Comparison of ENCODE assay signal across 13 cellular contexts in the genomic region with DNA sequence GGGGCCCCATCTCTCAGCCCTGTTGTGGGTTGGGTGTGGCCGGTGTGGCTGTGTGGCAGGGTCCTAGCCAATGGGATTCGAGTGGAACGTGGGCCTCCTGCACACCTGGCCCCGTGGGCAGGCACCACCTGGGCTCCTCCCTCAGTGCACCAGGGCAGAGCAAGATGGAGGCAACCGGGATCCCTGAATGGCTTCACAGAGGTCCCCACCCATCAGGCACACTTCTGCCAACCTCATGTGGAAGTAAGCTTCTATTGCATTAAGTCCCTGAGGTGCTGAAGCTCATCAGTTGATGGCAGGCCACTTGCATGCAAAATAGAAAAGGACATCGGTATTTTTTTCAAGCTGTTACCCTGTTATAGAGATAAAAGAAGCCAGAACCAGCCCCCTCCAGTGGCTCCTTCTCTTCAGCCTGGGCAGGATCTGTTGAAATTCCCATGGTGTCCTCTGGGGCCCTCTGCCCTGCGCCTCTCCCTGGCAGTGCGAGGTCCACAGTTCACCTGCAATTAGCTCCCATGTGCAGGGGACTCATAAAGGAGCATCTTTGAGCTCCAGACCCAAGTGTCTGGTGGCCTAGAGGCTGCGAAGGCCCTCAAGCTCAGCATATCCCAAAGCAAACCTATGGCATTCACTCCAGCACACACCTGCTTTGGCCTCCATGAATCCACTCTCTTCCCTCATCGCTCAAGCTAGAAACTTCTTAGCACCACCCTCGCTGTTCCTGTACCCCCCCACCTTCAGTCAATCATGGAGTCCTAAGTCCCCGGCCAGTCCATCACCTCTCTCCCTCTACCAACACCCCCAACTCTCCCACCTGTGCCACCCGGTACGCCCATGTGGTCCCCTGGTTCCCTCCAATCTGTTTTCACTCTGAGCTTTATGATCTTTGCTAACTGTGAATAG. TPM values are rescaled to one million over a fixed set of nuclear protein-coding genes. Genes with fewer than 3 reads are reported as not detected.
A peak's percentile ranks its signal among the peaks of the same experiment; 100 is the strongest.
DNase-seq lines count a peak whose midpoint lies in the region; ATAC-seq and TF ChIP-seq lines count a peak whose summit lies in the region.
"Had no signal": no experiment of that assay in that cellular context is flagged by ENCODE, and none has a peak within 500 bp of the region (broad histone marks: within the 10 kb centered on the region; RNA-seq: fewer than 3 reads in every experiment).

No MANE protein-coding gene starts in this region.

- intact Hi-C loops in activated T-helper 1 cell treated with anti-CD3 and anti-CD28 coated beads, Interleukin-12 subunit alpha, Interleukin-12 subunit beta, Interleukin-2, Interleukin-4 antibody, amounts not matched to agents 30 ng/mL and 10 ng/mL and 1 ng/mL, durations not matched to agents 14 hours and 24 hours and 36 hours (cut with micrococcal nuclease): no loop called here

- peaks cover 6% of the 10 kb centered on the region for H3K4me1 Mint-ChIP-seq in glutamatergic neuron (ENCODE audit: low read depth, unreplicated experiment)
- peaks cover 18% of the 10 kb centered on the region for H3K4me1 Mint-ChIP-seq in activated T-helper 1 cell treated with anti-CD3 and anti-CD28 coated beads, Interleukin-12 subunit alpha, Interleukin-12 subunit beta, Interleukin-2, Interleukin-4 antibody, amounts not matched to agents 30 ng/mL and 10 ng/mL and 1 ng/mL, durations not matched to agents 14 hours and 24 hours and 36 hours (ENCODE audit: low read depth)
- H3K4me1 Mint-ChIP-seq in activated T-helper 17 cell treated with anti-CD3 and anti-CD28 coated beads, Interleukin-2, amount 50 U/mL, for 72 hours: no peaks in the 10 kb centered on the region
- peaks cover 15 to 23% of the 10 kb centered on the region in 2 donors for H3K4me1 Mint-ChIP-seq in effector memory CD8-positive, alpha-beta T cell (ENCODE audit: low read depth in 2 of 2)

- 81 to 88% methylated on average over 14 of the region's 14 CpGs for WGBS in GM23248 (ENCODE audit: low coverage in 1 of 2, low lambda C conversion rate in 2 of 2, missing lambda C conversion rate in 2 of 2), 2 experiments

- in situ Hi-C loops in GM23248 (cut with MboI): loop anchor here (10.0 kb wide), 1 partner anchor 331 kb away; no protein-coding TSS in a partner anchor

- peak; percentile 15 for TF ChIP-seq CTCF in glutamatergic neuron (IDR thresholded peaks at IDR 0.05; ENCODE audit: partially characterized antibody, unreplicated experiment)

- no peaks in the 10 kb centered on the region for H4K20me1 ChIP-seq in GM23248 (ENCODE audit: insufficient read depth)

- H3K27ac ChIP-seq in GM23248: no peak overlapping the region
- H3K27ac ChIP-seq: gastrocnemius medialis had no signal

- no peaks in the 10 kb centered on the region for H3K79me2 ChIP-seq in GM23248 (ENCODE audit: insufficient read depth)

- ATAC-seq in SK-N-SH treated with all-trans-retinoic acid at 6 μM for 48 hours (peak; percentile 41), HG03460 (IDR thresholded peaks at IDR 0.05; ENCODE audit: unreplicated experiment) (no peak)
- no peak for ATAC-seq in activated T-helper 17 cell treated with anti-CD3 and anti-CD28 coated beads, Interleukin-2, amount 50 U/mL, for 72 hours (replicated peaks)
- no peak for ATAC-seq in effector memory CD8-positive, alpha-beta T cell (replicated peaks)
- ATAC-seq: activated T-cell treated with anti-CD3 and anti-CD28 coated beads, Interleukin-2, amount 50 U/mL, for 72 hours; gastrocnemius medialis had no signal

- H3K4me1 ChIP-seq in GM23248 (ENCODE audit: insufficient read depth): no peaks in the 10 kb centered on the region

- no peak overlapping the region for H2AFZ ChIP-seq in GM23248

- peaks cover 2% of the 10 kb centered on the region for H3K9me3 Mint-ChIP-seq in glutamatergic neuron (ENCODE audit: unreplicated experiment)
- no peaks in the 10 kb centered on the region for H3K9me3 Mint-ChIP-seq in activated T-helper 1 cell treated with anti-CD3 and anti-CD28 coated beads, Interleukin-12 subunit alpha, Interleukin-12 subunit beta, Interleukin-2, Interleukin-4 antibody, amounts not matched to agents 30 ng/mL and 10 ng/mL and 1 ng/mL, durations not matched to agents 14 hours and 24 hours and 36 hours
- H3K9me3 Mint-ChIP-seq in activated T-helper 17 cell treated with anti-CD3 and anti-CD28 coated beads, Interleukin-2, amount 50 U/mL, for 72 hours: no peaks in the 10 kb centered on the region
- H3K9me3 Mint-ChIP-seq in effector memory CD8-positive, alpha-beta T cell: no peaks in the 10 kb centered on the region
- H3K9me3 Mint-ChIP-seq: activated T-cell treated with anti-CD3 and anti-CD28 coated beads, Interleukin-2, amount 50 U/mL, for 72 hours had no signal

- peaks cover 11% of the 10 kb centered on the region for H3K27me3 Mint-ChIP-seq in glutamatergic neuron (ENCODE audit: unreplicated experiment)
- H3K27me3 Mint-ChIP-seq in activated T-helper 1 cell treated with anti-CD3 and anti-CD28 coated beads, Interleukin-12 subunit alpha, Interleukin-12 subunit beta, Interleukin-2, Interleukin-4 antibody, amounts not matched to agents 30 ng/mL and 10 ng/mL and 1 ng/mL, durations not matched to agents 14 hours and 24 hours and 36 hours (ENCODE audit: insufficient read depth): peaks cover 52% of the 10 kb centered on the region
- H3K27me3 Mint-ChIP-seq in activated T-helper 17 cell treated with anti-CD3 and anti-CD28 coated beads, Interleukin-2, amount 50 U/mL, for 72 hours: peaks cover 8% of the 10 kb centered on the region
- H3K27me3 Mint-ChIP-seq in effector memory CD8-positive, alpha-beta T cell: peaks cover 20 to 39% of the 10 kb centered on the region in 2 donors

- no peaks in the 10 kb centered on the region for H3K36me3 ChIP-seq in GM23248 (ENCODE audit: low read depth)
- H3K36me3 ChIP-seq: gastrocnemius medialis had no signal

- H3F3A ChIP-seq in GM23248 (ENCODE audit: insufficient read depth): no peaks in the 10 kb centered on the region

- no peak overlapping the region for H3K4me3 Mint-ChIP-seq in glutamatergic neuron (ENCODE audit: unreplicated experiment)
- H3K4me3 Mint-ChIP-seq in activated T-helper 1 cell treated with anti-CD3 and anti-CD28 coated beads, Interleukin-12 subunit alpha, Interleukin-12 subunit beta, Interleukin-2, Interleukin-4 antibody, amounts not matched to agents 30 ng/mL and 10 ng/mL and 1 ng/mL, durations not matched to agents 14 hours and 24 hours and 36 hours: no peak overlapping the region
- H3K4me3 Mint-ChIP-seq in activated T-helper 17 cell treated with anti-CD3 and anti-CD28 coated beads, Interleukin-2, amount 50 U/mL, for 72 hours: no peak overlapping the region
- no peak overlapping the region for H3K4me3 Mint-ChIP-seq in effector memory CD8-positive, alpha-beta T cell
- H3K4me3 Mint-ChIP-seq: activated T-cell treated with anti-CD3 and anti-CD28 coated beads, Interleukin-2, amount 50 U/mL, for 72 hours had no signal

- peak; percentile 42 for DNase-seq in 8988T
- peak; percentile 20 for DNase-seq in GM23248
- DNase-seq in glutamatergic neuron: no peak
- DNase-seq in activated T-helper 1 cell treated with anti-CD3 and anti-CD28 coated beads, Interleukin-12 subunit alpha, Interleukin-12 subunit beta, Interleukin-2, Interleukin-4 antibody, amounts not matched to agents 30 ng/mL and 10 ng/mL and 1 ng/mL, durations not matched to agents 14 hours and 24 hours and 36 hours (ENCODE audit: low spot score): no peak
- DNase-seq in effector memory CD8-positive, alpha-beta T cell: no peak
- DNase-seq: activated T-cell treated with anti-CD3 and anti-CD28 coated beads, Interleukin-2, amount 50 U/mL, for 72 hours; gastrocnemius medialis; NCI-H1105 treated with DMSO at 0.1 percent for 48 hours had no signal

- H3K9me3 ChIP-seq in GM23248 (ENCODE audit: low read depth): no peaks in the 10 kb centered on the region
- H3K9me3 ChIP-seq: gastrocnemius medialis had no signal

- H3K4me3 ChIP-seq in GM23248: no peak overlapping the region
- H3K4me3 ChIP-seq: gastrocnemius medialis had no signal

- no peak overlapping the region for H3K9ac ChIP-seq in GM23248

- no peaks in the 10 kb centered on the region for H3K36me3 Mint-ChIP-seq in glutamatergic neuron (ENCODE audit: unreplicated experiment)
- no peaks in the 10 kb centered on the region for H3K36me3 Mint-ChIP-seq in activated T-helper 1 cell treated with anti-CD3 and anti-CD28 coated beads, Interleukin-12 subunit alpha, Interleukin-12 subunit beta, Interleukin-2, Interleukin-4 antibody, amounts not matched to agents 30 ng/mL and 10 ng/mL and 1 ng/mL, durations not matched to agents 14 hours and 24 hours and 36 hours (ENCODE audit: low read depth)
- no peaks in the 10 kb centered on the region for H3K36me3 Mint-ChIP-seq in activated T-helper 17 cell treated with anti-CD3 and anti-CD28 coated beads, Interleukin-2, amount 50 U/mL, for 72 hours (ENCODE audit: low read depth)
- no peaks in the 10 kb centered on the region for H3K36me3 Mint-ChIP-seq in effector memory CD8-positive, alpha-beta T cell (ENCODE audit: insufficient read depth)

- H3K4me2 ChIP-seq in GM23248 (ENCODE audit: unreplicated experiment): no peak overlapping the region

- H3K27ac Mint-ChIP-seq in glutamatergic neuron (ENCODE audit: unreplicated experiment): no peak overlapping the region
- H3K27ac Mint-ChIP-seq in activated T-helper 1 cell treated with anti-CD3 and anti-CD28 coated beads, Interleukin-12 subunit alpha, Interleukin-12 subunit beta, Interleukin-2, Interleukin-4 antibody, amounts not matched to agents 30 ng/mL and 10 ng/mL and 1 ng/mL, durations not matched to agents 14 hours and 24 hours and 36 hours: no peak overlapping the region
- H3K27ac Mint-ChIP-seq in activated T-helper 17 cell treated with anti-CD3 and anti-CD28 coated beads, Interleukin-2, amount 50 U/mL, for 72 hours: no peak overlapping the region
- no peak overlapping the region for H3K27ac Mint-ChIP-seq in effector memory CD8-positive, alpha-beta T cell
- H3K27ac Mint-ChIP-seq: activated T-cell treated with anti-CD3 and anti-CD28 coated beads, Interleukin-2, amount 50 U/mL, for 72 hours; progenitor cell of endocrine pancreas had no signal

- H3K9me2 ChIP-seq in GM23248 (ENCODE audit: insufficient read depth): no peaks in the 10 kb centered on the region

- H3K27me3 ChIP-seq in GM23248 (replicated peaks; ENCODE audit: insufficient read depth): no peaks in the 10 kb centered on the region

TF ChIP-seq in SK-N-SH treated with all-trans-retinoic acid at 6 μM for 48 hours, 23 proteins besides CTCF, POLR2A, EP300 and RAD21:
- TF ChIP-seq SNAI2 (CRISPR knock-in tag; IDR thresholded peaks at IDR 0.05) (no peak), ZFP3 (CRISPR knock-in tag; IDR thresholded peaks at IDR 0.05) (no peak)
TF ChIP-seq in SK-N-SH treated with all-trans-retinoic acid at 6 μM for 48 hours: peak in this region for 0.

RNA-seq across cellular contexts. Expression of a gene that starts 2.1 kb away (rescaled TPM):
- total RNA-seq in GM23248 (2014; rRNA removed; shearing (Covaris generic)): 0.25 and 0.97 TPM in 2 replicates
- polyA plus RNA-seq in GM23248 (2016; fragmentation: Nextera tagmentation; extraction: Ambion mirVana): 1.9 and 3.3 TPM in 2 replicates
- 6.1 TPM for total RNA-seq in glutamatergic neuron (ENCODE audit: unreplicated experiment)
- 0.39 and 0.57 TPM in 2 replicates for total RNA-seq in activated T-helper 1 cell treated with anti-CD3 and anti-CD28 coated beads, Interleukin-12 subunit alpha, Interleukin-12 subunit beta, Interleukin-2, Interleukin-4 antibody, amounts not matched to agents 30 ng/mL and 10 ng/mL and 1 ng/mL, durations not matched to agents 14 hours and 24 hours and 36 hours
- under 1 TPM; 0.15 to 0.42 TPM for total RNA-seq in activated T-helper 17 cell treated with anti-CD3 and anti-CD28 coated beads, Interleukin-2, amount 50 U/mL, for 72 hours
- total RNA-seq: OCI-LY7 had no signal

Comparison
In these comparisons a context has a peak if more than half of its experiments do, and no peak if none do; other contexts are left out.
1. DNase-seq: peak in 8988T (single experiment) and GM23248 (single experiment); none in glutamatergic neuron (single experiment), activated T-helper 1 cell treated with anti-CD3 and anti-CD28 coated beads, Interleukin-12 subunit alpha, Interleukin-12 subunit beta, Interleukin-2, Interleukin-4 antibody, amounts not matched to agents 30 ng/mL and 10 ng/mL and 1 ng/mL, durations not matched to agents 14 hours and 24 hours and 36 hours (single experiment) and effector memory CD8-positive, alpha-beta T cell (0 of 3).